Comparison of ENCODE assay signal across 1 cellular context in the genomic region with DNA sequence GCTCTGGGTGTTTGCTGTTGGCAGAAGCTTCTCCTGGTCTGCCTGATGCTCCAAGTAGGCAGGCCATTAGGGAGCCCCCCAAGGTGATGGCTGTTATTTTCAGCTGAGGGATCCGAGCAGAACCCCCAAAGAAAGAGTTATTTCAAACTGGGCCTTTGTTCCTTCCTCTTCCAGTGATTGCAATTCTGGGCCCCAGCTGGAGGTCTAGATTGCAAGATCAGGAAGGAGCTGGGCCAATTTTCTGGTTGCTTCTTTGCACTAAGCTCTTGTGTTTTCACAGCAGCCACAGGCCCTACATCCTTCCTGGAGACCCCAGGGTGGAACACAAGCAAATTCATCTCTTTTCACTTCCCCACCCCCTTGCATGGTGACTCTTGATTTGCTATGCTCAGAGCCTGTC.
TF ChIP-seq lines count a peak whose summit lies in the region.

No MANE protein-coding gene starts in this region.

TF ChIP-seq in GM12878, 131 proteins besides CTCF, POLR2A, EP300 and RAD21 (continued from another document):
- TF ChIP-seq, protein P1, sequence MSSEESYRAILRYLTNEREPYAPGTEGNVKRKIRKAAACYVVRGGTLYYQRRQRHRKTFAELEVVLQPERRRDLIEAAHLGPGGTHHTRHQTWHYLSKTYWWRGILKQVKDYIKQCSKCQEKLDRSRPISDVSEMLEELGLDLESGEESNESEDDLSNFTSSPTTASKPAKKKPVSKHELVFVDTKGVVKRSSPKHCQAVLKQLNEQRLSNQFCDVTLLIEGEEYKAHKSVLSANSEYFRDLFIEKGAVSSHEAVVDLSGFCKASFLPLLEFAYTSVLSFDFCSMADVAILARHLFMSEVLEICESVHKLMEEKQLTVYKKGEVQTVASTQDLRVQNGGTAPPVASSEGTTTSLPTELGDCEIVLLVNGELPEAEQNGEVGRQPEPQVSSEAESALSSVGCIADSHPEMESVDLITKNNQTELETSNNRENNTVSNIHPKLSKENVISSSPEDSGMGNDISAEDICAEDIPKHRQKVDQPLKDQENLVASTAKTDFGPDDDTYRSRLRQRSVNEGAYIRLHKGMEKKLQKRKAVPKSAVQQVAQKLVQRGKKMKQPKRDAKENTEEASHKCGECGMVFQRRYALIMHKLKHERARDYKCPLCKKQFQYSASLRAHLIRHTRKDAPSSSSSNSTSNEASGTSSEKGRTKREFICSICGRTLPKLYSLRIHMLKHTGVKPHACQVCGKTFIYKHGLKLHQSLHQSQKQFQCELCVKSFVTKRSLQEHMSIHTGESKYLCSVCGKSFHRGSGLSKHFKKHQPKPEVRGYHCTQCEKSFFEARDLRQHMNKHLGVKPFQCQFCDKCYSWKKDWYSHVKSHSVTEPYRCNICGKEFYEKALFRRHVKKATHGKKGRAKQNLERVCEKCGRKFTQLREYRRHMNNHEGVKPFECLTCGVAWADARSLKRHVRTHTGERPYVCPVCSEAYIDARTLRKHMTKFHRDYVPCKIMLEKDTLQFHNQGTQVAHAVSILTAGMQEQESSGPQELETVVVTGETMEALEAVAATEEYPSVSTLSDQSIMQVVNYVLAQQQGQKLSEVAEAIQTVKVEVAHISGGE (CRISPR knock-in tag; IDR thresholded peaks at IDR 0.05): no peak
- no peak for TF ChIP-seq NFIC (IDR thresholded peaks at IDR 0.05; ENCODE audit: low read depth, low read length)
- no peak for TF ChIP-seq EGR1 (IDR thresholded peaks at IDR 0.05; ENCODE audit: borderline replicate concordance in 1 of 2, low read depth in 2 of 2, low read length in 2 of 2)
- no peak for TF ChIP-seq CBFB (IDR thresholded peaks at IDR 0.05; ENCODE audit: low read depth)
- no peak for TF ChIP-seq JUND (IDR thresholded peaks at IDR 0.05; ENCODE audit: low read depth, low read length)
- no peak for TF ChIP-seq ZNF274 (IDR thresholded peaks at IDR 0.05; ENCODE audit: insufficient read depth, insufficient read length)
- TF ChIP-seq, protein P2, sequence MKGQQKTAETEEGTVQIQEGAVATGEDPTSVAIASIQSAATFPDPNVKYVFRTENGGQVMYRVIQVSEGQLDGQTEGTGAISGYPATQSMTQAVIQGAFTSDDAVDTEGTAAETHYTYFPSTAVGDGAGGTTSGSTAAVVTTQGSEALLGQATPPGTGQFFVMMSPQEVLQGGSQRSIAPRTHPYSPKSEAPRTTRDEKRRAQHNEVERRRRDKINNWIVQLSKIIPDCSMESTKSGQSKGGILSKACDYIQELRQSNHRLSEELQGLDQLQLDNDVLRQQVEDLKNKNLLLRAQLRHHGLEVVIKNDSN (IDR thresholded peaks at IDR 0.05; ENCODE audit: borderline replicate concordance, extremely low read length, insufficient read depth, low read depth, low read length): no peak
- no peak for TF ChIP-seq HDAC2 (IDR thresholded peaks at IDR 0.05)
- TF ChIP-seq, protein P3, sequence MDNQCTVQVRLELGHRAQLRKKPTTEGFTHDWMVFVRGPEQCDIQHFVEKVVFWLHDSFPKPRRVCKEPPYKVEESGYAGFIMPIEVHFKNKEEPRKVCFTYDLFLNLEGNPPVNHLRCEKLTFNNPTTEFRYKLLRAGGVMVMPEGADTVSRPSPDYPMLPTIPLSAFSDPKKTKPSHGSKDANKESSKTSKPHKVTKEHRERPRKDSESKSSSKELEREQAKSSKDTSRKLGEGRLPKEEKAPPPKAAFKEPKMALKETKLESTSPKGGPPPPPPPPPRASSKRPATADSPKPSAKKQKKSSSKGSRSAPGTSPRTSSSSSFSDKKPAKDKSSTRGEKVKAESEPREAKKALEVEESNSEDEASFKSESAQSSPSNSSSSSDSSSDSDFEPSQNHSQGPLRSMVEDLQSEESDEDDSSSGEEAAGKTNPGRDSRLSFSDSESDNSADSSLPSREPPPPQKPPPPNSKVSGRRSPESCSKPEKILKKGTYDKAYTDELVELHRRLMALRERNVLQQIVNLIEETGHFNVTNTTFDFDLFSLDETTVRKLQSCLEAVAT (IDR thresholded peaks at IDR 0.05): no peak
- no peak for TF ChIP-seq ZZZ3 (IDR thresholded peaks at IDR 0.05; ENCODE audit: control insufficient read depth, insufficient read length, low read depth)
- TF ChIP-seq USF2 (IDR thresholded peaks at IDR 0.05; ENCODE audit: borderline replicate concordance, low read depth, low read length): no peak
- no peak for TF ChIP-seq ASH2L (IDR thresholded peaks at IDR 0.05; ENCODE audit: borderline replicate concordance, low read depth)
